8 cellular contexts compared by ENCODE assay signal in the genomic region with DNA sequence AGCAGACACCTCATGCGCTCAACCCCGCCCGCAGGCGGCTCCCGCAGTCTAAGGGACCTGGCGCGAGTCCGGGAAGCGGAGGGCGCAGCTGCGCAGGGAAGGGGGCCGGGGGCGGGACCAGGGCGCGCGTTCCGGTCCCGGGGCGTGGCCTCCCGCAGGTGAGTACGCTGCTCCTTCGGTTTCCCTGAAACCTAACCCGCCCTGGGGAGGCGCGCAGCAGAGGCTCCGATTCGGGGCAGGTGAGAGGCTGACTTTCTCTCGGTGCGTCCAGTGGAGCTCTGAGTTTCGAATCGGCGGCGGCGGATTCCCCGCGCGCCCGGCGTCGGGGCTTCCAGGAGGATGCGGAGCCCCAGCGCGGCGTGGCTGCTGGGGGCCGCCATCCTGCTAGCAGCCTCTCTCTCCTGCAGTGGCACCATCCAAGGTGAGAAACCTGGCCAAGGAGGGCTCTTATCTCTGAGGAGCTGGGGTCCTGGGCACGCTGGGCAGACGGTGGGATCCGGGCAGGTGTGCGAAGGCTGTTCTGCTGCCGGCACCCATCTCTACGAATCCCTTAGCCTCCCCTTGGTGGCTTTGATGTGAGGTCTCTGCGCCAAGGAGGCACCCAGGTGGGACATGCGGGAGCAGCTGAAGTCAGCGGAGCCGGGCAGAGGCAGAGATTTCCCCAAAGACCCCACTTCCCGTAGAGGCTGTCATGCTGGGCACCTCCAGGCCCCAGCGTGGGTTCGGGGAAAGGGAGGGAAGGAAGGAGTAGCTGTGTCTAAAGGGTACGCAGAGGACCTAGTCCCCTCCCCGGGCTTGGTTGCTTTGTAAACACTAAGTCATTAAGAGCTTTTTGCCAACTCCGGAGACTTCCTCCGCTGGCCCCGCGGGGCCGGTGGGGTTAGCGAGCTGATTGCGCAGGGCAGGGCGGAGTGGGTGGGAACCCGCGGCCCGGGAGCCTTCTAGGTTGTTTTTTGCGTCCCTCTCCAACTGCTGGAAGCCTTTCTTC. TPM values are rescaled to one million over a fixed set of nuclear protein-coding genes. Genes with fewer than 3 reads are reported as not detected.
DNase-seq lines count a peak whose midpoint lies in the region; ATAC-seq and TF ChIP-seq lines count a peak whose summit lies in the region.

A gene with protein sequence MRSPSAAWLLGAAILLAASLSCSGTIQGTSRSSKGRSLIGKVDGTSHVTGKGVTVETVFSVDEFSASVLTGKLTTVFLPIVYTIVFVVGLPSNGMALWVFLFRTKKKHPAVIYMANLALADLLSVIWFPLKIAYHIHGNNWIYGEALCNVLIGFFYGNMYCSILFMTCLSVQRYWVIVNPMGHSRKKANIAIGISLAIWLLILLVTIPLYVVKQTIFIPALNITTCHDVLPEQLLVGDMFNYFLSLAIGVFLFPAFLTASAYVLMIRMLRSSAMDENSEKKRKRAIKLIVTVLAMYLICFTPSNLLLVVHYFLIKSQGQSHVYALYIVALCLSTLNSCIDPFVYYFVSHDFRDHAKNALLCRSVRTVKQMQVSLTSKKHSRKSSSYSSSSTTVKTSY (plus strand): TSS at position 187 of the 988 bp plus-strand sequence. CDS start 153 bp downstream, at position 340.

- WGBS in H9 (ENCODE audit: extremely low coverage, insufficient read length, low lambda C conversion rate) = no CpG with 5 or more reads among the region's 72 CpGs
- WGBS in thyroid gland, 2 donors = 2 to 3% methylated on average over 11 to 28 of the region's 72 CpGs

- peak within 1 kb of the TSS; percentile 63 for H4K5ac ChIP-seq in H9 (ENCODE audit: insufficient read length, low read depth, low read length)

- ATAC-seq in Panc1 (peak; percentile 82), HG02981 (IDR thresholded peaks at IDR 0.05; ENCODE audit: unreplicated experiment) (no peak)

- peak within 1 kb of the TSS; percentile 48 for H3K9ac ChIP-seq in H9 (ENCODE audit: extremely low read depth, insufficient read length, low read length)

- peak within 1 kb of the TSS; percentile 77 for H3K14ac ChIP-seq in H9 (ENCODE audit: insufficient read depth, low read length)

- H3K36me3 Mint-ChIP-seq in H9 (ENCODE audit: insufficient read depth in 1 of 3, low read depth in 3 of 3) = peaks cover 0 to 5% (median 0%) of the 10 kb centered on the region in 3 experiments; a peak in 2 of 7 replicates

- no peak within 1 kb of the TSS for H2AK5ac ChIP-seq in H9 (ENCODE audit: insufficient read length, low read length)

- H3K9me3 ChIP-seq in H9 (ENCODE audit: control insufficient read depth, low read depth, low read length) = no peaks in the 10 kb centered on the region
- H3K9me3 ChIP-seq in Panc1 (ENCODE audit: control insufficient read depth, insufficient read depth, low read depth, low read length) = no peaks in the 10 kb centered on the region
- H3K9me3 ChIP-seq in neuron (ENCODE audit: low read length) = peaks cover 4% of the 10 kb centered on the region
- H3K9me3 ChIP-seq in thyroid gland = no peaks in the 10 kb centered on the region

- peaks cover 26% of the 10 kb centered on the region for H3K27me3 Mint-ChIP-seq in H9 (ENCODE audit: low read depth)

- H3K9me3 Mint-ChIP-seq in H9 = no peaks in the 10 kb centered on the region; a peak in 2 of 5 replicates

- no peaks in the 10 kb centered on the region for H4K20me1 ChIP-seq in H9 (ENCODE audit: control insufficient read depth, insufficient read depth, insufficient read length)

- peak within 1 kb of the TSS; percentile 62 to 70 for H3K4me3 ChIP-seq in Panc1 (ENCODE audit: low read depth in 2 of 2, low read length in 2 of 2)
- peak within 1 kb of the TSS; percentile 27 for H3K4me3 ChIP-seq in neuron (ENCODE audit: low read length)
- H3K4me3 ChIP-seq in thyroid gland (replicated peaks in 1 of 3) = peak within 1 kb of the TSS; percentile 58 to 84 (median 81)

- H2AFZ ChIP-seq in H9 (ENCODE audit: low read length) (peak within 1 kb of the TSS; percentile 19), neuron (ENCODE audit: low read depth, low read length) (peak within 1 kb of the TSS; percentile 30)

- H3K27me3 ChIP-seq in H9 (ENCODE audit: insufficient read depth, low read length) = no peaks in the 10 kb centered on the region
- H3K27me3 ChIP-seq in Panc1 (ENCODE audit: control insufficient read depth, insufficient read depth, low read length) = no peaks in the 10 kb centered on the region
- peaks cover 5% of the 10 kb centered on the region for H3K27me3 ChIP-seq in neuron (ENCODE audit: insufficient read depth, low read length)
- no peaks in the 10 kb centered on the region for H3K27me3 ChIP-seq in thyroid gland

- CTCF ChIA-PET in Panc1 (lab: Charles Lee) = interaction anchor here (0.5 to 3.2 kb wide), 3 partner anchors 13 to 249 kb away, joined by 3 to 14 read pairs (median 5); no protein-coding TSS in a partner anchor

- H3K27ac Mint-ChIP-seq in H9 = peak within 1 kb of the TSS; percentile 93 to 99 (median 97)

- POLR2A ChIA-PET in Panc1 (lab: Charles Lee) = interaction anchor here (0.5 to 0.9 kb wide), 5 partner anchors 13 to 1351 kb away, joined by 3 to 10 read pairs (median 5); no protein-coding TSS in a partner anchor

- intact Hi-C loops in Panc1 (cut with micrococcal nuclease; ENCODE audit: unreplicated experiment) (no loop called here), thyroid gland (cut with DNase I) (no loop called here)

- no peak for TF ChIP-seq CTCF in H9 (conservative IDR thresholded peaks at IDR 0.05)
- no peak for TF ChIP-seq CTCF in Panc1 (IDR thresholded peaks at IDR 0.05)
- peak in 1 of 6 experiments; percentile 1 for TF ChIP-seq CTCF in thyroid gland (IDR thresholded peaks at IDR 0.05)

- no peak within 1 kb of the TSS for H4K91ac ChIP-seq in H9 (ENCODE audit: insufficient read length, low read depth, low read length)

- peak within 1 kb of the TSS; percentile 5 for H4K8ac ChIP-seq in H9 (replicated peaks; ENCODE audit: insufficient read length, low read depth, low read length)

- H3K4me2 ChIP-seq in H9 (ENCODE audit: insufficient read depth, insufficient read length, low read length) = peak within 1 kb of the TSS; percentile 78

- H2BK12ac ChIP-seq in H9 (ENCODE audit: insufficient read length, low read depth, low read length) = peak within 1 kb of the TSS; percentile 16

- no peak within 1 kb of the TSS for H3K23ac ChIP-seq in H9 (ENCODE audit: insufficient read length, low read depth, low read length)

- H3K4me3 Mint-ChIP-seq in H9 = peak within 1 kb of the TSS; percentile 85 to 92

- H3K18ac ChIP-seq in H9 (ENCODE audit: insufficient read length, low read depth, low read length) = peak within 1 kb of the TSS; percentile 76

- BruUV-seq in Panc1 (replicated peaks; lab: Mats Ljungman, UMichigan) = no TSS peak

- no peak within 1 kb of the TSS for H2BK20ac ChIP-seq in H9 (ENCODE audit: low read depth, low read length, poor library complexity, severe bottlenecking)

- H3T11ph ChIP-seq in H9 (ENCODE audit: low read length) = no peak within 1 kb of the TSS

- no peak within 1 kb of the TSS for H3K4ac ChIP-seq in H9 (ENCODE audit: low read depth, low read length)

- H3K79me2 ChIP-seq in H9 (ENCODE audit: insufficient read depth, low read length) = no peaks in the 10 kb centered on the region; the same call in 1 of the 2 replicates

- H3K4me1 Mint-ChIP-seq in H9 = peaks cover 24 to 25% of the 10 kb centered on the region in 2 experiments

- DNase-seq in H9 = peak; percentile 98
- DNase-seq in Panc1 (ENCODE audit: low read depth, low spot score) = no peak
- peak in 3 of 4 experiments; percentile 5 to 47 (median 10) for DNase-seq in activated naive CD4-positive, alpha-beta T cell (lab: John Stamatoyannopoulos, UW)
- DNase-seq in germinal center (ENCODE audit: low spot score) = peak; percentile 35
- DNase-seq in thyroid gland = peak; percentile 92 to 93
- no peak for DNase-seq in SKM-1 (lab: John Stamatoyannopoulos, UW; ENCODE audit: unreplicated experiment)

- peaks cover 11% of the 10 kb centered on the region for H3K23me2 ChIP-seq in H9 (ENCODE audit: insufficient read length, low read depth, low read length, poor library complexity, severe bottlenecking)

- in situ Hi-C loops in Panc1 (cut with HindIII; ENCODE audit: low pct_unique_long_range_greater_than_20kb, low sequenced_read_pairs) = no loop called here

- H2BK5ac ChIP-seq in H9 (ENCODE audit: insufficient read length, low read length) = no peak within 1 kb of the TSS

- no peaks in the 10 kb centered on the region for H3K79me1 ChIP-seq in H9 (ENCODE audit: insufficient read depth, low read depth, low read length, poor library complexity, severe bottlenecking)

- H3K36me3 ChIP-seq in Panc1 (ENCODE audit: control insufficient read depth, insufficient read depth, low read length) (peaks cover 4% of the 10 kb centered on the region; the same call in 1 of the 2 replicates), neuron (ENCODE audit: insufficient read depth, low read length) (no peaks in the 10 kb centered on the region), thyroid gland (no peaks in the 10 kb centered on the region)

- peak within 1 kb of the TSS; percentile 24 for H3K27ac ChIP-seq in H9 (ENCODE audit: insufficient read length, low read depth, low read length)
- H3K27ac ChIP-seq in Panc1 (ENCODE audit: low read length) = peak within 1 kb of the TSS; percentile 92
- peak within 1 kb of the TSS in 2 of 3 donors; percentile 54 for H3K27ac ChIP-seq in thyroid gland

- peak in 1 of 2 donors; percentile 85 for TF ChIP-seq POLR2A in thyroid gland (IDR thresholded peaks at IDR 0.05)

- H2BK15ac ChIP-seq in H9 (ENCODE audit: low read depth, low read length) = no peak within 1 kb of the TSS

- no peak within 1 kb of the TSS for H3K56ac ChIP-seq in H9 (ENCODE audit: insufficient read length, low read depth, low read length)

- peaks cover 5% of the 10 kb centered on the region; the same call in 1 of the 2 replicates for H3K4me1 ChIP-seq in H9 (ENCODE audit: insufficient read depth, low read length)
- H3K4me1 ChIP-seq in Panc1 (ENCODE audit: control insufficient read depth, insufficient read depth, low read length) = peaks cover 39% of the 10 kb centered on the region
- peaks cover 13% of the 10 kb centered on the region for H3K4me1 ChIP-seq in neuron (ENCODE audit: insufficient read depth, low read length)
- peaks cover 6 to 13% of the 10 kb centered on the region in 2 donors for H3K4me1 ChIP-seq in thyroid gland

- no peak within 1 kb of the TSS for H2BK120ac ChIP-seq in H9 (ENCODE audit: low read depth, low read length, poor library complexity, severe bottlenecking)

RNA-seq across cellular contexts. Expression of the gene that starts here (rescaled TPM):
- total RNA-seq in H9 (2021) (22.4 and 23.0 TPM in 2 replicates), Panc1 (2021; ENCODE audit: unreplicated experiment) (65.9 TPM), thyroid gland (10 to 100 TPM; 10.2 to 14.9 (median 13.6) TPM)
- polyA plus RNA-seq in Panc1 (2012; ENCODE audit: insufficient read length) = 26.8 TPM

Comparison
In these comparisons a context has a peak if more than half of its experiments do, and no peak if none do; other contexts are left out.
1. DNase-seq: peak in H9 (single experiment), activated naive CD4-positive, alpha-beta T cell (3 of 4), germinal center (single experiment) and thyroid gland (2 of 2); none in Panc1 (single experiment) and SKM-1 (single experiment).
2. H3K27ac ChIP-seq: peak in every context shown above with its lines; median percentile 92 in Panc1; 54 in thyroid gland; 24 in H9.
3. H3K4me3 ChIP-seq: peak in every context shown above with its lines; median percentile 81 in thyroid gland; 66 in Panc1; 27 in neuron.